1 cellular context compared by ENCODE assay signal in the genomic region with DNA sequence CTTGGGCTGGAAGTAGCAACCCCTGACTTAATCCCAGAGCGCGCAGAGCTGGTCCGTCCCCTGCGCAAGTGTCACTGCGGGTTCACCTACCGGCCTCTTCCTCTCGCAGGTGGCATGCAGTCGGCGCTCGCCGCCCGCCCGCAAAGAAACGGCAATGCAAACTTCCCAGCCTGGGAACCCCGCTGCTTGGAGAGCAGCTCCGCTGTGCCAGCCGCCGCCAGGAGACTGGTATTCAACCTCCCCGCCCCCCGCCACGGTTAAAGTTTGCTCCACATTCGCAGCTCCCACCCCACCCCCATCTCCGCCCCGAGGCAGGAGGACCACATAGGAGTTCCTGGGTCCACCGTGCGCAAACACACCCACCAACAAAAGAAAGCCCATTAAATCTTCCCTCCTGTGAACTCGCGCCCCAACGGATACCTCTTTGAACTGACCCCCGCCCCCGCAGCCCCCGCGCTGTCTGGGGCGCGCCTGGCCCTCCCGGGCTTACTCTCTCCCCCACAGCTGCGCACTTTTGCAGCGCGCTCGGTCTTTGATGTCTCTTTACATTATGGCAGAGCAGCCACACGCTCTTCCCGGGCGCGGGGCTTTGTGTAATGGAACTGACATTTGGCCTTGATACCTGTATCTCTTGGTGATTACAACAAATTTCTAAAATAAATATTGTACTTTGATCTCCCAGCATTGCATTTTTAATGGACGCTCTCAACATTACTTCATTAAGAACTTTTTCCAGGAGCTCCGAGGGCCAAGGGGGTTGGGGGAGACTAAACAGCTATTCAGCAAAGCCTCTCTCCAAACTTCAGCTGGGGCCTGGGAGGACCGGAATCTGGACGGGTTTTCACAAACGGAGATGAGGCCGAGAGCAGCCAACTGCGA.
A peak's percentile ranks its signal among the peaks of the same experiment; 100 is the strongest.
TF ChIP-seq lines count a peak whose summit lies in the region.

No MANE protein-coding gene starts in this region.

TF ChIP-seq in HEK293, 187 proteins besides CTCF, POLR2A, EP300 and RAD21 (continued from another document):
- peak; percentile 53 for TF ChIP-seq PATZ1 (tag by site-specific recombination; IDR thresholded peaks at IDR 0.05)
- no peak for TF ChIP-seq HOXA7 (CRISPR knock-in tag; IDR thresholded peaks at IDR 0.05; ENCODE audit: borderline replicate concordance)
- TF ChIP-seq ZNF707 (tag by site-specific recombination; IDR thresholded peaks at IDR 0.05): no peak
- no peak for TF ChIP-seq ZNF121 (tag by site-specific recombination; IDR thresholded peaks at IDR 0.05)
- no peak for TF ChIP-seq GLI2 (tag by site-specific recombination; IDR thresholded peaks at IDR 0.05; ENCODE audit: borderline replicate concordance, low read depth)
- TF ChIP-seq ZSCAN30 (tag by site-specific recombination; IDR thresholded peaks at IDR 0.05): no peak
- TF ChIP-seq ZNF416 (tag by site-specific recombination; IDR thresholded peaks at IDR 0.05): no peak
- no peak for TF ChIP-seq ZNF530 (tag by site-specific recombination; IDR thresholded peaks at IDR 0.05; ENCODE audit: low read depth)
- TF ChIP-seq YY2 (tag by site-specific recombination; IDR thresholded peaks at IDR 0.05): no peak
- 0 out of 2 replicates have a peak, but pooled peaks have one; percentile 12 for TF ChIP-seq KLF9 (tag by site-specific recombination; IDR thresholded peaks at IDR 0.05; ENCODE audit: low read depth)
- TF ChIP-seq IKZF3 (tag by site-specific recombination; IDR thresholded peaks at IDR 0.05): no peak
- TF ChIP-seq MEIS1 (CRISPR knock-in tag; IDR thresholded peaks at IDR 0.05; ENCODE audit: borderline replicate concordance): no peak
- no peak for TF ChIP-seq ZNF214 (tag by site-specific recombination; IDR thresholded peaks at IDR 0.05; ENCODE audit: borderline replicate concordance)
- TF ChIP-seq ZNF280C (tag by site-specific recombination; IDR thresholded peaks at IDR 0.05): no peak
- TF ChIP-seq ZNF76 (tag by site-specific recombination; IDR thresholded peaks at IDR 0.05; ENCODE audit: borderline replicate concordance, low read depth): no peak
- TF ChIP-seq ZNF518A (tag by site-specific recombination; conservative IDR thresholded peaks at IDR 0.05; ENCODE audit: low read depth): no peak
- TF ChIP-seq GLI4 (tag by site-specific recombination; IDR thresholded peaks at IDR 0.05): no peak
- no peak for TF ChIP-seq ZNF16 (tag by site-specific recombination; IDR thresholded peaks at IDR 0.05; ENCODE audit: low read depth)
- TF ChIP-seq PRDM6 (tag by site-specific recombination; IDR thresholded peaks at IDR 0.05): no peak
- no peak for TF ChIP-seq ZBTB48 (tag by site-specific recombination; IDR thresholded peaks at IDR 0.05)
- TF ChIP-seq EGR2 (tag by site-specific recombination; IDR thresholded peaks at IDR 0.05; ENCODE audit: low read depth): peak; percentile 86
- no peak for TF ChIP-seq ZSCAN18 (tag by site-specific recombination; IDR thresholded peaks at IDR 0.05)
- no peak for TF ChIP-seq REPIN1 (tag by site-specific recombination; IDR thresholded peaks at IDR 0.05; ENCODE audit: low read depth)
- TF ChIP-seq ZEB2 (tag by site-specific recombination; IDR thresholded peaks at IDR 0.05): no peak
- TF ChIP-seq ZFP3 (tag by site-specific recombination; IDR thresholded peaks at IDR 0.05; ENCODE audit: low read depth): no peak
- no peak for TF ChIP-seq YY1 (tag by site-specific recombination; IDR thresholded peaks at IDR 0.05)
